In genomic region chr7:64559206-64559605, GRCh38 we compare ENCODE assay signal across 12 cellular contexts. TPM values are rescaled to one million over a fixed set of nuclear protein-coding genes. Genes with fewer than 3 reads are reported as not detected.
DNase-seq lines count a peak whose midpoint lies in the region; ATAC-seq and TF ChIP-seq lines count a peak whose summit lies in the region.
"Had no signal": no experiment of that assay in that cellular context is flagged by ENCODE, and none has a peak within 500 bp of the region (broad histone marks: within the 10 kb centered on the region; RNA-seq: fewer than 3 reads in every experiment).

No MANE protein-coding gene starts in this region.

- H4K20me1 ChIP-seq in mammary epithelial cell (ENCODE audit: insufficient read depth, low read length): no peaks in the 10 kb centered on the region

- intact Hi-C loops in MCF 10A (cut with micrococcal nuclease) (no loop called here), mammary epithelial cell (cut with micrococcal nuclease) (no loop called here), lower lobe of right lung (cut with DNase I) (no loop called here), uterus (cut with DNase I; ENCODE audit: low total_unique reads) (no loop called here)

- H3K18ac ChIP-seq in neuronal stem cell (ENCODE audit: low read length): no peak overlapping the region

- no peak for TF ChIP-seq CTCF in MCF 10A (IDR thresholded peaks at IDR 0.05; ENCODE audit: unreplicated experiment)
- TF ChIP-seq CTCF in mammary epithelial cell (conservative IDR thresholded peaks at IDR 0.05 in 1 of 2, IDR thresholded peaks at IDR 0.05 in 1 of 2; ENCODE audit: extremely low read depth in 1 of 2, insufficient read depth in 1 of 2, low read depth in 1 of 2, low read length in 2 of 2): no peak
- no peak for TF ChIP-seq CTCF in chondrocyte (IDR thresholded peaks at IDR 0.05)
- TF ChIP-seq CTCF in lower lobe of right lung (IDR thresholded peaks at IDR 0.05): no peak
- TF ChIP-seq CTCF in uterus (IDR thresholded peaks at IDR 0.05): no peak

- H3K9me3 ChIP-seq in mammary epithelial cell (replicated peaks; ENCODE audit: insufficient read depth, low read length) (no peaks in the 10 kb centered on the region), lower lobe of right lung (no peaks in the 10 kb centered on the region), uterus (no peaks in the 10 kb centered on the region), neuronal stem cell (replicated peaks in 1 of 2; ENCODE audit: control insufficient read depth in 2 of 2, insufficient read depth in 1 of 2, low read depth in 1 of 2, low read length in 2 of 2) (peaks cover 1 to 70% of the 10 kb centered on the region in 2 donors)

- POLR2A ChIA-PET in MCF 10A (lab: Yijun Ruan, JAX): no interaction called here

- H3K4ac ChIP-seq in neuronal stem cell (ENCODE audit: low read length): no peak overlapping the region

- H3K27ac Mint-ChIP-seq in MCF 10A (ENCODE audit: low read depth, unreplicated experiment) (peak overlapping the region; percentile 90), chondrocyte (ENCODE audit: unreplicated experiment) (peak overlapping the region; percentile 80)

- no peak overlapping the region for H2AK5ac ChIP-seq in neuronal stem cell (ENCODE audit: low read depth, low read length)

- ATAC-seq in lower lobe of right lung: no peak

- peak overlapping the region; percentile 49 for H3K4me3 Mint-ChIP-seq in MCF 10A (ENCODE audit: unreplicated experiment)
- no peak overlapping the region for H3K4me3 Mint-ChIP-seq in chondrocyte (ENCODE audit: unreplicated experiment)

- peaks cover 67% of the 10 kb centered on the region for H3K79me2 ChIP-seq in mammary epithelial cell (ENCODE audit: insufficient read depth, low read length)
- H3K79me2 ChIP-seq: hepatocyte had no signal

- no peaks in the 10 kb centered on the region for H3K79me1 ChIP-seq in neuronal stem cell (ENCODE audit: low read depth, low read length)

- TF ChIP-seq POLR2A in uterus (IDR thresholded peaks at IDR 0.05): no peak

- no peak overlapping the region for H3K4me3 ChIP-seq in mammary epithelial cell (replicated peaks in 1 of 3; ENCODE audit: insufficient read depth in 1 of 3, low read depth in 2 of 3, low read length in 3 of 3)
- peak overlapping the region; percentile 7 for H3K4me3 ChIP-seq in lower lobe of right lung
- no peak overlapping the region for H3K4me3 ChIP-seq in uterus
- H3K4me3 ChIP-seq in neuronal stem cell (ENCODE audit: low read length in 2 of 2): no peak overlapping the region
- H3K4me3 ChIP-seq: hepatocyte had no signal

- no peaks in the 10 kb centered on the region for H3K36me3 ChIP-seq in mammary epithelial cell (ENCODE audit: insufficient read depth, low read length)
- peaks cover 3% of the 10 kb centered on the region for H3K36me3 ChIP-seq in lower lobe of right lung
- H3K36me3 ChIP-seq in uterus: no peaks in the 10 kb centered on the region
- H3K36me3 ChIP-seq in neuronal stem cell (replicated peaks in 1 of 2; ENCODE audit: control insufficient read depth in 2 of 2, insufficient read depth in 2 of 2, low read length in 2 of 2): peaks cover 0 to 57% of the 10 kb centered on the region in 2 donors

- H3K4me2 ChIP-seq in mammary epithelial cell (ENCODE audit: insufficient read depth, low read depth, low read length) (no peak overlapping the region), neuronal stem cell (ENCODE audit: insufficient read depth, low read length, poor library complexity, severe bottlenecking) (no peak overlapping the region)
- H3K4me2 ChIP-seq: hepatocyte had no signal

- H3K4me1 ChIP-seq in mammary epithelial cell (ENCODE audit: insufficient read depth, low read length) (no peaks in the 10 kb centered on the region), lower lobe of right lung (peaks cover 18% of the 10 kb centered on the region), uterus (peaks cover 0 to 15% of the 10 kb centered on the region in 2 donors), neuronal stem cell (ENCODE audit: control insufficient read depth in 2 of 2, insufficient read depth in 1 of 2, low read depth in 1 of 2, low read length in 2 of 2) (no peaks in the 10 kb centered on the region)

- no peak overlapping the region for H2BK120ac ChIP-seq in neuronal stem cell (ENCODE audit: low read depth, low read length)

- H3K9ac ChIP-seq in mammary epithelial cell (ENCODE audit: insufficient read depth, low read length): no peak overlapping the region
- H3K9ac ChIP-seq in neuronal stem cell (ENCODE audit: low read depth, low read length, poor library complexity): no peak overlapping the region

- WGBS in mammary epithelial cell (ENCODE audit: low coverage, missing lambda C conversion rate): 98% methylated on average over 4 of the region's 5 CpGs
- WGBS in neuronal stem cell (ENCODE audit: extremely low coverage in 2 of 2, insufficient read length in 2 of 2, insufficient replicate concordance in 1 of 2), 2 donors: no CpG with 5 or more reads among the region's 5 CpGs

- H3K9me3 Mint-ChIP-seq in MCF 10A (ENCODE audit: unreplicated experiment) (peaks cover 9% of the 10 kb centered on the region), chondrocyte (ENCODE audit: low read depth) (peaks cover 5% of the 10 kb centered on the region)

- H3K36me3 Mint-ChIP-seq in MCF 10A (ENCODE audit: insufficient read depth, unreplicated experiment) (peaks cover 22% of the 10 kb centered on the region), chondrocyte (ENCODE audit: low read depth) (no peaks in the 10 kb centered on the region)

- H3K27ac ChIP-seq in mammary epithelial cell (ENCODE audit: insufficient read depth, low read depth, low read length) (no peak overlapping the region), lower lobe of right lung (no peak overlapping the region), uterus (peak overlapping the region; percentile 59 to 80), neuronal stem cell (replicated peaks; ENCODE audit: low read length) (no peak overlapping the region)
- H3K27ac ChIP-seq: hepatocyte had no signal

- H3K4me1 Mint-ChIP-seq in MCF 10A (ENCODE audit: insufficient read depth, unreplicated experiment) (peaks cover 27% of the 10 kb centered on the region), chondrocyte (ENCODE audit: low read depth) (peaks cover 56% of the 10 kb centered on the region)

- dilution Hi-C loops in mammary epithelial cell (cut with HindIII; ENCODE audit: low sequenced_read_pairs): no loop called here

- H4K91ac ChIP-seq in neuronal stem cell (ENCODE audit: low read depth, low read length, poor library complexity): no peak overlapping the region

- H2AFZ ChIP-seq in mammary epithelial cell (ENCODE audit: low read depth, low read length) (no peak overlapping the region), neuronal stem cell (ENCODE audit: low read length) (no peak overlapping the region)
- H2AFZ ChIP-seq: hepatocyte had no signal

- no peak overlapping the region for H3K23ac ChIP-seq in neuronal stem cell (ENCODE audit: low read depth, low read length, poor library complexity)

- H3K14ac ChIP-seq in neuronal stem cell (ENCODE audit: low read length): no peak overlapping the region

- BruUV-seq in MCF 10A (replicated peaks; lab: Mats Ljungman, UMichigan) (no TSS peak), mammary epithelial cell (replicated peaks; lab: Mats Ljungman, UMichigan) (no TSS peak)

- in situ Hi-C loops in mammary epithelial cell (cut with MboI; ENCODE audit: low sequenced_read_pairs in 2 of 2): no loop called here

- CTCF ChIA-PET in MCF 10A (lab: Yijun Ruan, JAX) (interaction anchor here (0.6 to 1.0 kb wide), 2 partner anchors 13 to 71 kb away, joined by 3 to 4 read pairs; no protein-coding TSS in a partner anchor), mammary epithelial cell (lab: Charles Lee; ENCODE audit: low non-redundant PET) (no interaction called here)

- no peak overlapping the region for H2BK12ac ChIP-seq in neuronal stem cell (ENCODE audit: low read length)

- H2BK15ac ChIP-seq in neuronal stem cell (ENCODE audit: low read length): no peak overlapping the region

- no peak overlapping the region for H4K8ac ChIP-seq in neuronal stem cell (ENCODE audit: low read depth, low read length)

- no peaks in the 10 kb centered on the region for H3K27me3 ChIP-seq in mammary epithelial cell (ENCODE audit: insufficient read depth, low read length)
- H3K27me3 ChIP-seq in lower lobe of right lung (ENCODE audit: low read depth): no peaks in the 10 kb centered on the region
- H3K27me3 ChIP-seq in uterus: no peaks in the 10 kb centered on the region
- no peaks in the 10 kb centered on the region for H3K27me3 ChIP-seq in neuronal stem cell (ENCODE audit: control insufficient read depth in 3 of 3, insufficient read depth in 3 of 3, low read depth in 1 of 3, low read length in 3 of 3)
- H3K27me3 ChIP-seq: hepatocyte had no signal

- peak; percentile 32 for DNase-seq in MCF 10A (ENCODE audit: unreplicated experiment)
- no peak for DNase-seq in mammary epithelial cell
- no peak for DNase-seq in chondrocyte (ENCODE audit: low spot score)
- no peak for DNase-seq in lower lobe of right lung
- DNase-seq in uterus: no peak
- DNase-seq in mucosa of gallbladder (ENCODE audit: low spot score): no peak
- no peak for DNase-seq in ecto neural progenitor cell (ENCODE audit: low spot score)
- DNase-seq in neuronal stem cell (ENCODE audit: low spot score): no peak
- DNase-seq: activated naive CD4-positive, alpha-beta T cell treated with anti-CD3 and anti-CD28 coated beads, Interleukin-2, amount 50 U/mL, for 16 hours; H7; NCI-H69 had no signal

- H2BK5ac ChIP-seq in neuronal stem cell (ENCODE audit: low read length): no peak overlapping the region

- H3K27me3 Mint-ChIP-seq in MCF 10A (ENCODE audit: insufficient read depth, unreplicated experiment) (no peaks in the 10 kb centered on the region), chondrocyte (ENCODE audit: low read depth) (no peaks in the 10 kb centered on the region)

RNA-seq across cellular contexts. Expression of gene ZNF680, which starts 3.7 kb away (rescaled TPM):
- total RNA-seq in MCF 10A (2022) (6.0 and 11.7 TPM in 2 replicates), mammary epithelial cell (10 to 100 TPM in 1 of 2 donors, 1 to 10 TPM in 1; 7.6 to 14.5 TPM), chondrocyte (3.2 to 7.5 TPM (median 3.9 TPM) in 3 replicates), lower lobe of right lung (13.6 TPM), uterus (10 to 100 TPM in 3 of 4 donors, 1 to 10 TPM in 1; 5.1 to 47.2 (median 21.3) TPM), mucosa of gallbladder (18.2 TPM)
- polyA plus RNA-seq in mammary epithelial cell: 1.8 TPM
- polyA minus RNA-seq in mammary epithelial cell: 3.7 TPM
- 6.4 TPM for polyA plus RNA-seq in neuronal stem cell (2013, experiment 1 of 2)
- polyA plus RNA-seq in neuronal stem cell (2013, experiment 2 of 2): 6.7 TPM
- total RNA-seq: H7, hepatocyte had no signal
- polyA plus RNA-seq: hepatocyte had no signal

Comparison
In these comparisons a context has a peak if more than half of its experiments do, and no peak if none do; other contexts are left out.
1. H3K27ac ChIP-seq: peak in uterus (2 of 2); none in mammary epithelial cell (single experiment), lower lobe of right lung (single experiment) and neuronal stem cell (single experiment).